In genomic region chr22:49929553-49929979, GRCh38 we compare ENCODE assay signal across 8 cellular contexts. TPM values are rescaled to one million over a fixed set of nuclear protein-coding genes. Genes with fewer than 3 reads are reported as not detected.
DNase-seq lines count a peak whose midpoint lies in the region; ATAC-seq and TF ChIP-seq lines count a peak whose summit lies in the region.

No MANE protein-coding gene starts in this region.

- no peaks in the 10 kb centered on the region for H4K20me1 ChIP-seq in KMS-11 (ENCODE audit: insufficient read depth)

- no peak overlapping the region for H3K4me2 ChIP-seq in KMS-11

- no peak overlapping the region for H3K4me3 ChIP-seq in KMS-11 (IDR thresholded peaks at IDR 0.05; ENCODE audit: insufficient read depth, low read depth, low read length)

- peak; percentile 76 to 78 for ATAC-seq in activated CD4-positive, CD25-positive, alpha-beta regulatory T cell treated with anti-CD3 and anti-CD28 coated beads, Interleukin-2, amount 50 U/mL, for 24 hours
- peak; percentile 47 for ATAC-seq in memory B cell (ENCODE audit: low read depth)

- no peak overlapping the region for H3K27ac ChIP-seq in KMS-11

- H3K9ac ChIP-seq in KMS-11, result no peak overlapping the region

- H3K9me3 Mint-ChIP-seq in memory B cell, result no peaks in the 10 kb centered on the region

- peak; percentile 54; the same call in 1 of the 2 replicates for TF ChIP-seq CTCF in KMS-11 (conservative IDR thresholded peaks at IDR 0.05; ENCODE audit: low read depth, low read length)

- peak overlapping the region; percentile 95 for H3K27ac Mint-ChIP-seq in memory B cell

- no peaks in the 10 kb centered on the region for H3K36me3 ChIP-seq in KMS-11 (ENCODE audit: insufficient read depth)

- H2AFZ ChIP-seq in KMS-11 (ENCODE audit: low read depth), result peak overlapping the region; percentile 30; the same call in 1 of the 2 replicates

- peaks cover 31% of the 10 kb centered on the region for H3K4me1 ChIP-seq in KMS-11 (ENCODE audit: low read depth, poor library complexity, severe bottlenecking)

- H3K4me3 Mint-ChIP-seq in memory B cell, result peak overlapping the region; percentile 27

- DNase-seq in NCI-H1417 (lab: John Stamatoyannopoulos, UW) (peak in 2 of 3 experiments; percentile 32 to 47), NCI-H1417 treated with DMSO at 0.1 percent for 48 hours (lab: John Stamatoyannopoulos, UW) (no peak), cerebellum (ENCODE audit: low spot score) (peak; percentile 85), memory B cell (ENCODE audit: low spot score in 2 of 2) (peak; percentile 93 to 98), NCI-H2029 treated with DMSO at 0.1 percent for 48 hours (lab: John Stamatoyannopoulos, UW) (no peak)
- DNase-seq in stimulated activated CD8-positive, alpha-beta memory T cell treated with anti-CD3 and anti-CD28 coated beads, Interleukin-4, amount 100 ng/mL, for 48 hours, result peak; percentile 88

- H3K27me3 Mint-ChIP-seq in memory B cell, result no peaks in the 10 kb centered on the region

- H3K27me3 ChIP-seq in KMS-11 (ENCODE audit: insufficient read depth, low read depth), result no peaks in the 10 kb centered on the region

- H3K36me3 Mint-ChIP-seq in memory B cell, result no peaks in the 10 kb centered on the region

- no peaks in the 10 kb centered on the region for H3K79me2 ChIP-seq in KMS-11 (ENCODE audit: insufficient read depth, low read depth)

- H3K4me1 Mint-ChIP-seq in memory B cell, result peaks cover 41% of the 10 kb centered on the region

RNA-seq across cellular contexts. Expression of gene CRELD2, which starts 11.1 kb away (rescaled TPM):
- total RNA-seq in cerebellum, result 13.8 TPM

RNA-seq across cellular contexts. Expression of gene ALG12, which starts 11.3 kb away (rescaled TPM):
- total RNA-seq in cerebellum, result 13.1 TPM

RNA-seq across cellular contexts. Expression of gene PIM3, which starts 31.0 kb away (rescaled TPM):
- total RNA-seq in cerebellum, result 9.2 TPM

Comparison
In these comparisons a context has a peak if more than half of its experiments do, and no peak if none do; other contexts are left out.
1. DNase-seq: peak in NCI-H1417 (2 of 3), cerebellum (single experiment), memory B cell (2 of 2) and stimulated activated CD8-positive, alpha-beta memory T cell treated with anti-CD3 and anti-CD28 coated beads, Interleukin-4, amount 100 ng/mL, for 48 hours (single experiment); none in NCI-H1417 treated with DMSO at 0.1 percent for 48 hours (single experiment) and NCI-H2029 treated with DMSO at 0.1 percent for 48 hours (single experiment).